In genomic region chr6:167693478-167693877, GRCh38 we compare ENCODE assay signal across 3 cellular contexts.
DNase-seq lines count a peak whose midpoint lies in the region; ATAC-seq, FAIRE-seq and TF ChIP-seq lines count a peak whose summit lies in the region.
"Not testable (repeated sequence)": the region's sequence is repeated elsewhere in the genome, so short reads cannot be mapped to it uniquely, and the experiment has no call there.

No MANE protein-coding gene starts in this region.

- not testable (repeated sequence) for H3K4me2 ChIP-seq in OCI-LY7 (ENCODE audit: low read length); K562 (ENCODE audit: insufficient read depth, low read length); endothelial cell of umbilical vein (ENCODE audit: insufficient read depth, low read length)

- peak; percentile 50 for ATAC-seq in K562

- H4K20me1 ChIP-seq in OCI-LY7 (ENCODE audit: insufficient read depth, low read length); K562 (replicated peaks; ENCODE audit: control insufficient read depth, insufficient read depth, low read length); endothelial cell of umbilical vein (replicated peaks; ENCODE audit: control insufficient read depth, extremely low read depth, insufficient read depth, low read length): not testable (repeated sequence)

- not testable (repeated sequence) for TF ChIP-seq RAD21 in K562 (CRISPR knock-in tag; conservative IDR thresholded peaks at IDR 0.05 in 1 of 2, IDR thresholded peaks at IDR 0.05 in 1 of 2)

- TF ChIP-seq CTCF in OCI-LY7 (conservative IDR thresholded peaks at IDR 0.05; ENCODE audit: low read length); K562 (IDR thresholded peaks at IDR 0.05 in 2 of 3, conservative IDR thresholded peaks at IDR 0.05 in 1 of 3; ENCODE audit: insufficient read depth in 2 of 3, low read depth in 1 of 3, low read length in 3 of 3); endothelial cell of umbilical vein (IDR thresholded peaks at IDR 0.05; ENCODE audit: extremely low read depth in 1 of 2, insufficient read depth in 1 of 2, low read depth in 1 of 2, low read length in 2 of 2): not testable (repeated sequence)

- not testable (repeated sequence) for H3K27ac ChIP-seq in OCI-LY7 (ENCODE audit: low read depth, low read length, poor library complexity, severe bottlenecking); K562 (ENCODE audit: extremely low read depth, low read depth, low read length); endothelial cell of umbilical vein (ENCODE audit: insufficient read depth, low read depth, low read length)

- not testable (repeated sequence) for TF ChIP-seq POLR2A in K562 (conservative IDR thresholded peaks at IDR 0.05); endothelial cell of umbilical vein (IDR thresholded peaks at IDR 0.05; ENCODE audit: low read depth, low read length)

- not testable (repeated sequence) for H3K9me2 ChIP-seq in OCI-LY7 (ENCODE audit: insufficient read depth, low read length)

- H3K4me1 ChIP-seq in OCI-LY7 (ENCODE audit: insufficient read depth, low read length, poor library complexity, severe bottlenecking); K562 (replicated peaks in 1 of 2; ENCODE audit: control insufficient read depth in 2 of 2, insufficient read depth in 2 of 2, low read length in 2 of 2); endothelial cell of umbilical vein (ENCODE audit: control insufficient read depth, extremely low read depth, insufficient read depth, low read length): not testable (repeated sequence)

- not testable (repeated sequence) for H3K9me3 ChIP-seq in OCI-LY7 (ENCODE audit: low read length); K562 (replicated peaks; ENCODE audit: control insufficient read depth, insufficient read depth, low read depth, low read length); endothelial cell of umbilical vein (replicated peaks; ENCODE audit: control insufficient read depth, insufficient read depth, low read length)

- CTCF ChIA-PET in OCI-LY7 (lab: Charles Lee; ENCODE audit: unreplicated experiment); K562 (lab: Yijun Ruan, JAX; ENCODE audit: low intra/inter-chr PET ratio); endothelial cell of umbilical vein (lab: Charles Lee): not testable (repeated sequence)

- not testable (repeated sequence) for H3K9ac ChIP-seq in K562 (ENCODE audit: insufficient read depth in 1 of 2, low read depth in 2 of 2, low read length in 2 of 2); endothelial cell of umbilical vein (replicated peaks; ENCODE audit: extremely low read depth, insufficient read depth, low read length)

- H3K27me3 ChIP-seq in K562 (ENCODE audit: control insufficient read depth in 2 of 2, insufficient read depth in 2 of 2, low read length in 2 of 2): peaks cover 22 to 40% of the 10 kb centered on the region in 2 experiments
- H3K27me3 ChIP-seq in endothelial cell of umbilical vein (ENCODE audit: control insufficient read depth in 2 of 2, insufficient read depth in 2 of 2, low read length in 2 of 2): not testable (repeated sequence)

- dilution Hi-C loops in endothelial cell of umbilical vein (cut with MboI; ENCODE audit: extremely low pct_ligation_motif_present, low sequenced_read_pairs): not testable (repeated sequence)

- H2AFZ ChIP-seq in OCI-LY7 (ENCODE audit: low read length); endothelial cell of umbilical vein (ENCODE audit: low read depth, low read length): not testable (repeated sequence)
- 0 out of 2 replicates have a peak overlapping the region, but pooled peaks have one; percentile 28 for H2AFZ ChIP-seq in K562 (ENCODE audit: low read depth, low read length)

- in situ Hi-C loops in K562 (cut with MboI): not testable (repeated sequence)

- H3K79me2 ChIP-seq in OCI-LY7 (ENCODE audit: insufficient read depth, low read depth, low read length); K562 (ENCODE audit: control insufficient read depth, insufficient read depth, low read length); endothelial cell of umbilical vein (ENCODE audit: control insufficient read depth, insufficient read depth, low read length): not testable (repeated sequence)

- H3K4me3 ChIP-seq in OCI-LY7 (ENCODE audit: low read depth, low read length, poor library complexity, severe bottlenecking); K562; endothelial cell of umbilical vein (replicated peaks in 1 of 3; ENCODE audit: insufficient read depth in 1 of 3, low read depth in 1 of 3, low read length in 3 of 3): not testable (repeated sequence)

- DNase-seq in OCI-LY7 (ENCODE audit: low spot score): peak; percentile 10
- DNase-seq in K562 (ENCODE audit: extremely low read depth in 1 of 4, low spot score in 3 of 4): peak in 3 of 4 experiments; percentile 12 to 38 (median 33)
- not testable (repeated sequence) for DNase-seq in endothelial cell of umbilical vein (ENCODE audit: low read depth, low spot score)

- not testable (repeated sequence) for H3K36me3 ChIP-seq in OCI-LY7 (ENCODE audit: insufficient read depth, low read length); K562 (ENCODE audit: control insufficient read depth, insufficient read depth, low read length); endothelial cell of umbilical vein (ENCODE audit: control insufficient read depth in 2 of 2, extremely low read depth in 1 of 2, insufficient read depth in 2 of 2, low read length in 2 of 2)

- 6% methylated on average over 8 of the region's 8 CpGs for whole genome bisulfite sequencing in K562 (ENCODE audit: insufficient coverage, low coverage, missing lambda C conversion rate)

- BruUV-seq in OCI-LY7 (replicated peaks; lab: Mats Ljungman, UMichigan); K562 (replicated peaks; lab: Mats Ljungman, UMichigan); endothelial cell of umbilical vein (replicated peaks; lab: Mats Ljungman, UMichigan): not testable (repeated sequence)

- POLR2A ChIA-PET in OCI-LY7 (lab: Charles Lee): interaction anchor here (0.8 kb wide), 1 partner anchor 22 kb away, joined by 4 read pairs; no protein-coding TSS in a partner anchor
- POLR2A ChIA-PET in K562 (lab: Yijun Ruan, JAX); endothelial cell of umbilical vein (lab: Charles Lee): not testable (repeated sequence)

- FAIRE-seq in K562 (lab: Jason Lieb, UNC): not testable (repeated sequence)
- peak; percentile 59 for FAIRE-seq in endothelial cell of umbilical vein (lab: Jason Lieb, UNC)

- TF ChIP-seq EP300 in K562 (IDR thresholded peaks at IDR 0.05; ENCODE audit: low read length): not testable (repeated sequence)

- not testable (repeated sequence) for H3K9me1 ChIP-seq in K562 (ENCODE audit: control insufficient read depth, insufficient read depth, low read length); endothelial cell of umbilical vein (replicated peaks; ENCODE audit: control insufficient read depth, extremely low read depth, insufficient read depth, low read length)

- intact Hi-C loops in OCI-LY7 (cut with micrococcal nuclease; ENCODE audit: unreplicated experiment); K562 (cut with micrococcal nuclease); endothelial cell of umbilical vein (cut with micrococcal nuclease): not testable (repeated sequence)

TF ChIP-seq in K562, 482 proteins besides CTCF, POLR2A, EP300 and RAD21:
- TF ChIP-seq NFYB (IDR thresholded peaks at IDR 0.05; ENCODE audit: extremely low read depth, insufficient read length): peak; percentile 86
- TF ChIP-seq SRF (CRISPR knock-in tag; IDR thresholded peaks at IDR 0.05): peak in 1 of 2 experiments; percentile 67; a peak in 2 of 4 replicates
- TF ChIP-seq GTF2A2 (tag; IDR thresholded peaks at IDR 0.05): 0 out of 2 replicates have a peak, but pooled peaks have one; percentile 69
- peak; percentile 38 for TF ChIP-seq RBM25 (IDR thresholded peaks at IDR 0.05; ENCODE audit: low read depth, low read length, severe bottlenecking)
